In genomic region chr9:135506327-135507103, GRCh38 we compare ENCODE assay signal across 1 cellular context.
TF ChIP-seq lines count a peak whose summit lies in the region.

No MANE protein-coding gene starts in this region.

TF ChIP-seq in WTC11, 78 proteins besides CTCF, POLR2A, EP300 and RAD21 (continued from another document):
- TF ChIP-seq AFF4 (CRISPR knock-in tag; IDR thresholded peaks at IDR 0.05; ENCODE audit: borderline replicate concordance) (no peak), NR1H2 (CRISPR knock-in tag; IDR thresholded peaks at IDR 0.05) (no peak), NFE2L1 (CRISPR knock-in tag; IDR thresholded peaks at IDR 0.05) (no peak), RORB (CRISPR knock-in tag; IDR thresholded peaks at IDR 0.05) (no peak), MYBL2 (CRISPR knock-in tag; IDR thresholded peaks at IDR 0.05) (no peak), HMGA2 (CRISPR knock-in tag; IDR thresholded peaks at IDR 0.05) (no peak), ZNF396 (CRISPR knock-in tag; IDR thresholded peaks at IDR 0.05; ENCODE audit: borderline replicate concordance) (no peak), ZNF671 (CRISPR knock-in tag; IDR thresholded peaks at IDR 0.05) (no peak), NFYB (CRISPR knock-in tag; conservative IDR thresholded peaks at IDR 0.05; ENCODE audit: low read depth) (no peak), JUN (CRISPR knock-in tag; IDR thresholded peaks at IDR 0.05) (no peak), NFATC4 (CRISPR knock-in tag; IDR thresholded peaks at IDR 0.05) (no peak), NR3C1 (CRISPR knock-in tag; conservative IDR thresholded peaks at IDR 0.05; ENCODE audit: low read depth) (no peak)
- TF ChIP-seq, protein P1, sequence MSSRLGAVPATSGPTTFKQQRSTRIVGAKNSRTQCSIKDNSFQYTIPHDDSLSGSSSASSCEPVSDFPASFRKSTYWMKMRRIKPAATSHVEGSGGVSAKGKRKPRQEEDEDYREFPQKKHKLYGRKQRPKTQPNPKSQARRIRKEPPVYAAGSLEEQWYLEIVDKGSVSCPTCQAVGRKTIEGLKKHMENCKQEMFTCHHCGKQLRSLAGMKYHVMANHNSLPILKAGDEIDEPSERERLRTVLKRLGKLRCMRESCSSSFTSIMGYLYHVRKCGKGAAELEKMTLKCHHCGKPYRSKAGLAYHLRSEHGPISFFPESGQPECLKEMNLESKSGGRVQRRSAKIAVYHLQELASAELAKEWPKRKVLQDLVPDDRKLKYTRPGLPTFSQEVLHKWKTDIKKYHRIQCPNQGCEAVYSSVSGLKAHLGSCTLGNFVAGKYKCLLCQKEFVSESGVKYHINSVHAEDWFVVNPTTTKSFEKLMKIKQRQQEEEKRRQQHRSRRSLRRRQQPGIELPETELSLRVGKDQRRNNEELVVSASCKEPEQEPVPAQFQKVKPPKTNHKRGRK (CRISPR knock-in tag; IDR thresholded peaks at IDR 0.05; ENCODE audit: borderline replicate concordance): no peak
- TF ChIP-seq, protein P2, sequence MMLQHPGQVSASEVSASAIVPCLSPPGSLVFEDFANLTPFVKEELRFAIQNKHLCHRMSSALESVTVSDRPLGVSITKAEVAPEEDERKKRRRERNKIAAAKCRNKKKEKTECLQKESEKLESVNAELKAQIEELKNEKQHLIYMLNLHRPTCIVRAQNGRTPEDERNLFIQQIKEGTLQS (CRISPR knock-in tag; conservative IDR thresholded peaks at IDR 0.05): no peak
- TF ChIP-seq, protein P3, sequence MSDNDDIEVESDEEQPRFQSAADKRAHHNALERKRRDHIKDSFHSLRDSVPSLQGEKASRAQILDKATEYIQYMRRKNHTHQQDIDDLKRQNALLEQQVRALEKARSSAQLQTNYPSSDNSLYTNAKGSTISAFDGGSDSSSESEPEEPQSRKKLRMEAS (CRISPR knock-in tag; IDR thresholded peaks at IDR 0.05): no peak
- TF ChIP-seq, protein P4, sequence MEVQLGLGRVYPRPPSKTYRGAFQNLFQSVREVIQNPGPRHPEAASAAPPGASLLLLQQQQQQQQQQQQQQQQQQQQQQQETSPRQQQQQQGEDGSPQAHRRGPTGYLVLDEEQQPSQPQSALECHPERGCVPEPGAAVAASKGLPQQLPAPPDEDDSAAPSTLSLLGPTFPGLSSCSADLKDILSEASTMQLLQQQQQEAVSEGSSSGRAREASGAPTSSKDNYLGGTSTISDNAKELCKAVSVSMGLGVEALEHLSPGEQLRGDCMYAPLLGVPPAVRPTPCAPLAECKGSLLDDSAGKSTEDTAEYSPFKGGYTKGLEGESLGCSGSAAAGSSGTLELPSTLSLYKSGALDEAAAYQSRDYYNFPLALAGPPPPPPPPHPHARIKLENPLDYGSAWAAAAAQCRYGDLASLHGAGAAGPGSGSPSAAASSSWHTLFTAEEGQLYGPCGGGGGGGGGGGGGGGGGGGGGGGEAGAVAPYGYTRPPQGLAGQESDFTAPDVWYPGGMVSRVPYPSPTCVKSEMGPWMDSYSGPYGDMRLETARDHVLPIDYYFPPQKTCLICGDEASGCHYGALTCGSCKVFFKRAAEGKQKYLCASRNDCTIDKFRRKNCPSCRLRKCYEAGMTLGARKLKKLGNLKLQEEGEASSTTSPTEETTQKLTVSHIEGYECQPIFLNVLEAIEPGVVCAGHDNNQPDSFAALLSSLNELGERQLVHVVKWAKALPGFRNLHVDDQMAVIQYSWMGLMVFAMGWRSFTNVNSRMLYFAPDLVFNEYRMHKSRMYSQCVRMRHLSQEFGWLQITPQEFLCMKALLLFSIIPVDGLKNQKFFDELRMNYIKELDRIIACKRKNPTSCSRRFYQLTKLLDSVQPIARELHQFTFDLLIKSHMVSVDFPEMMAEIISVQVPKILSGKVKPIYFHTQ (CRISPR knock-in tag; IDR thresholded peaks at IDR 0.05): no peak
